1 cellular context compared by ENCODE assay signal in the genomic region with DNA sequence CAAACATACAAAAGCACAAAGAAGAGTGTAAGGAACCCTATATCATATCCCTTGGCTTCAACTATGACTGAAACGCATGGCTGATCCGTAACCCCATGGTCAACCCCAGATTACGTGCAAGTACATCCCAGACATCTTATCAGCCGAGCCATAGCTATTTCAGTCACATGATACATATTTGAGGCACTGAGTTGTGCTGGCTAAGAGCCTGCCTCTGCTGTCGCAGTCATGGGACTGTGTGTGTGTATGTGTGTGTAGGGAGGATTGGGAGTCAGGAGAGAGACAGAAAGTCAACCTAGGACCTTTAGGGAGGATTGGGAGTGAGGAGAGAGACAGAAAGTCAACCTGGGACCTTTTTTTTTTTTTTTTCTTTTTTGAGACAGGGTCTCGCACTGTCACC.
TF ChIP-seq lines count a peak whose summit lies in the region.

No MANE protein-coding gene starts in this region.

TF ChIP-seq in K562, 482 proteins besides CTCF, POLR2A, EP300 and RAD21 (continued from another document):
- TF ChIP-seq E2F6 (IDR thresholded peaks at IDR 0.05; ENCODE audit: borderline replicate concordance in 1 of 2, extremely low read depth in 1 of 2, insufficient read depth in 1 of 2, insufficient read length in 1 of 2, low read depth in 1 of 2, low read length in 1 of 2, poor library complexity in 1 of 2, severe bottlenecking in 1 of 2) (peak; percentile 74 to 76), ZNF668 (CRISPR knock-in tag; IDR thresholded peaks at IDR 0.05) (peak; percentile 59; the same call in 1 of the 2 replicates), ZNF316 (IDR thresholded peaks at IDR 0.05) (no peak), ZNF3 (CRISPR knock-in tag; IDR thresholded peaks at IDR 0.05) (no peak), MCM2 (IDR thresholded peaks at IDR 0.05; ENCODE audit: low read depth) (no peak), FOXA1 (IDR thresholded peaks at IDR 0.05; ENCODE audit: borderline replicate concordance) (no peak), CBFA2T2 (conservative IDR thresholded peaks at IDR 0.05) (peak; percentile 83), DMBX1 (CRISPR knock-in tag; IDR thresholded peaks at IDR 0.05; ENCODE audit: borderline replicate concordance) (peak; percentile 76; the same call in 1 of the 2 replicates), RBM34 (IDR thresholded peaks at IDR 0.05; ENCODE audit: borderline replicate concordance, insufficient read depth, low read length) (no peak), MEF2D (tag; conservative IDR thresholded peaks at IDR 0.05; ENCODE audit: low read depth) (peak; percentile 86), MTA3 (IDR thresholded peaks at IDR 0.05; ENCODE audit: borderline replicate concordance) (peak; percentile 55; the same call in 1 of the 2 replicates), ZBTB12 (CRISPR knock-in tag; IDR thresholded peaks at IDR 0.05) (peak; percentile 67), SUPT5H (IDR thresholded peaks at IDR 0.05) (peak; percentile 67), SMARCA5 (IDR thresholded peaks at IDR 0.05) (peak; percentile 65)
TF ChIP-seq in K562: peak in this region for 125.
